ENCODE assay signal across 9 cellular contexts in genomic region chr2:112886291-112886690, GRCh38. TPM values are rescaled to one million over a fixed set of nuclear protein-coding genes. Genes with fewer than 3 reads are reported as not detected.
"Had no signal": no experiment of that assay in that cellular context is flagged by ENCODE, and none has a peak within 500 bp of the region (broad histone marks: within the 10 kb centered on the region; RNA-seq: fewer than 3 reads in every experiment).

No MANE protein-coding gene starts in this region.

- ATAC-seq: GM23338 had no signal

- DNase-seq: H9, HCEC 1CT, KG1 had no signal

- H2AFZ ChIP-seq: GM23338 had no signal

- H3K4me3 ChIP-seq: GM23338 had no signal

- FAIRE-seq: H1, H54, HTR-8/SVneo had no signal

- H3K4me2 ChIP-seq: GM23338 had no signal

RNA-seq across cellular contexts. Expression of gene IL37, which starts 24.7 kb away (rescaled TPM):
- total RNA-seq: GM23338, H1, H9, HT-29 had no signal
- polyA plus RNA-seq: GM23338, IgD-negative memory B cell had no signal

RNA-seq across cellular contexts. Expression of gene IL1B, which starts 49.7 kb away (rescaled TPM):
- total RNA-seq: GM23338, H1, H9 had no signal
- polyA plus RNA-seq: GM23338, H1, IgD-negative memory B cell had no signal
